Comparison of ENCODE assay signal across 8 cellular contexts in the genomic region with DNA sequence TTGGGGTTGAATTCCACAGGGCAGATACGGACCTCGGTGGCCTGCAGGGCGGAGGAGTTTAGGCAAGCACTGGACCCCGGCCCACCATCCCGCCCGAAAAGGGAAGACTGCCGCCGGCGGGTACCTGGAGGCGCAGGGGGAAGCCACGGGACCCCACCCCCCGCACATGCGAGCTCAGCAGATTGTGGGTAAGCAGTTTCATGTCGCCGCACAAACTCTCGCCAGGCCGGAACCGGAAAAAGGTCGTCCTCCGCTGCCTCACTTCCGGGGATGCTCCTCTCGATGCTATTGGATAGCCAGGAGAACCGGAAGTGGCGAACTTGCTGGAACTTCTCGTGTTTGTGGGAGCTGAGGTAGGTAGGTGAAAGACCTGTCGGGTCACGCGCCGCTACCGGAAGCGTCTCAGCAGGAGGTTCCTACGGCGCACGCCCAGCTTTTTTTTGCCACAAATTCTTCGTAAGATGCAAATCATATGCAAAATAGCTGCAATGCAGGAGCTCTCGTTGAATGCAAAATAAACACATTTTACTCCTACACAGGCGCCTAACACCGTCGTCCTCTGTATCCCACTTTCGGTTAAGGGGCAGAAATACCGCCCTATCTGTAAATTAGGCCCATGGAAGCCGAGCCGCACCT. TPM values are rescaled to one million over a fixed set of nuclear protein-coding genes. Genes with fewer than 3 reads are reported as not detected.
DNase-seq lines count a peak whose midpoint lies in the region; ATAC-seq and TF ChIP-seq lines count a peak whose summit lies in the region.

A gene (minus strand): TSS at position 235 of the 636 bp plus-strand sequence. CDS start 33 bp downstream, at position 202.

- no peaks in the 10 kb centered on the region for H3K27me3 Mint-ChIP-seq in activated T-cell treated with anti-CD3 and anti-CD28 coated beads, Interleukin-2, amount 50 U/mL, for 24 hours

- peaks cover 47% of the 10 kb centered on the region for H3K4me1 Mint-ChIP-seq in activated T-cell treated with anti-CD3 and anti-CD28 coated beads, Interleukin-2, amount 50 U/mL, for 24 hours (ENCODE audit: low read depth)

- peak within 1 kb of the TSS; percentile 98 for H3K27ac Mint-ChIP-seq in activated T-cell treated with anti-CD3 and anti-CD28 coated beads, Interleukin-2, amount 50 U/mL, for 24 hours

- TF ChIP-seq POLR2A in erythroblast (IDR thresholded peaks at IDR 0.05; ENCODE audit: low read length), result peak; percentile 91

- DNase-seq in DMS114 treated with DMSO at 0.1 percent for 48 hours (lab: John Stamatoyannopoulos, UW; ENCODE audit: unreplicated experiment) (peak; percentile 96), KBM-7 (peak; percentile 98), erythroblast (lab: John Stamatoyannopoulos, UW) (peak; percentile 96 to 98)
- peak; percentile 93 for DNase-seq in activated T-cell treated with anti-CD3 and anti-CD28 coated beads, Interleukin-2, amount 50 U/mL, for 24 hours
- peak; percentile 93 for DNase-seq in stimulated activated CD8-positive, alpha-beta memory T cell treated with anti-CD3 and anti-CD28 coated beads, Interleukin-7, amount 100 ng/mL, for 24 hours (ENCODE audit: low read depth)

- H3K4me3 Mint-ChIP-seq in activated T-cell treated with anti-CD3 and anti-CD28 coated beads, Interleukin-2, amount 50 U/mL, for 24 hours, result peak within 1 kb of the TSS; percentile 98

- H3K36me3 ChIP-seq in mucosa of stomach (ENCODE audit: control insufficient read depth, insufficient read depth, low read length), result peaks cover 18% of the 10 kb centered on the region

- peak; percentile 49 for ATAC-seq in GM21576 (IDR thresholded peaks at IDR 0.05; ENCODE audit: unreplicated experiment)

- peaks cover 75% of the 10 kb centered on the region for H3K36me3 Mint-ChIP-seq in activated T-cell treated with anti-CD3 and anti-CD28 coated beads, Interleukin-2, amount 50 U/mL, for 24 hours (ENCODE audit: low read depth)

- no peaks in the 10 kb centered on the region for H3K9me3 ChIP-seq in mucosa of stomach (ENCODE audit: control insufficient read depth, low read length)

- H3K9me3 Mint-ChIP-seq in activated T-cell treated with anti-CD3 and anti-CD28 coated beads, Interleukin-2, amount 50 U/mL, for 24 hours, result no peaks in the 10 kb centered on the region

- H3K9ac ChIP-seq in mucosa of stomach (ENCODE audit: low read length), result peak within 1 kb of the TSS; percentile 86

- H3K4me3 ChIP-seq in mucosa of stomach (ENCODE audit: low read length), result peak within 1 kb of the TSS; percentile 75

- H3K4me1 ChIP-seq in mucosa of stomach (ENCODE audit: control insufficient read depth, insufficient read depth, low read length), result peaks cover 41% of the 10 kb centered on the region

- in situ Hi-C loops in KBM-7 (cut with MboI; ENCODE audit: low pct_unique_long_range_greater_than_20kb, low sequenced_read_pairs), result no loop called here

- no peaks in the 10 kb centered on the region for H3K27me3 ChIP-seq in mucosa of stomach (ENCODE audit: control insufficient read depth, insufficient read depth, low read length)

TF ChIP-seq in PFSK-1, 5 proteins besides CTCF, POLR2A, EP300 and RAD21:
- TF ChIP-seq SIN3A (IDR thresholded peaks at IDR 0.05; ENCODE audit: borderline replicate concordance, insufficient read depth, low read length), result peak; percentile 70; the same call in 1 of the 2 replicates
- TF ChIP-seq TAF1 (IDR thresholded peaks at IDR 0.05; ENCODE audit: borderline replicate concordance, insufficient read depth, low read length), result peak; percentile 74; the same call in 1 of the 2 replicates
- TF ChIP-seq FOXP2 (optimal IDR thresholded peaks at IDR 0.05; ENCODE audit: borderline replicate concordance, extremely low read depth, extremely low read length, insufficient read depth), result no peak
- peak; percentile 69; the same call in 1 of the 2 replicates for TF ChIP-seq POLR2AphosphoS5 (IDR thresholded peaks at IDR 0.05; ENCODE audit: low read depth, low read length)
- TF ChIP-seq, protein P1, sequence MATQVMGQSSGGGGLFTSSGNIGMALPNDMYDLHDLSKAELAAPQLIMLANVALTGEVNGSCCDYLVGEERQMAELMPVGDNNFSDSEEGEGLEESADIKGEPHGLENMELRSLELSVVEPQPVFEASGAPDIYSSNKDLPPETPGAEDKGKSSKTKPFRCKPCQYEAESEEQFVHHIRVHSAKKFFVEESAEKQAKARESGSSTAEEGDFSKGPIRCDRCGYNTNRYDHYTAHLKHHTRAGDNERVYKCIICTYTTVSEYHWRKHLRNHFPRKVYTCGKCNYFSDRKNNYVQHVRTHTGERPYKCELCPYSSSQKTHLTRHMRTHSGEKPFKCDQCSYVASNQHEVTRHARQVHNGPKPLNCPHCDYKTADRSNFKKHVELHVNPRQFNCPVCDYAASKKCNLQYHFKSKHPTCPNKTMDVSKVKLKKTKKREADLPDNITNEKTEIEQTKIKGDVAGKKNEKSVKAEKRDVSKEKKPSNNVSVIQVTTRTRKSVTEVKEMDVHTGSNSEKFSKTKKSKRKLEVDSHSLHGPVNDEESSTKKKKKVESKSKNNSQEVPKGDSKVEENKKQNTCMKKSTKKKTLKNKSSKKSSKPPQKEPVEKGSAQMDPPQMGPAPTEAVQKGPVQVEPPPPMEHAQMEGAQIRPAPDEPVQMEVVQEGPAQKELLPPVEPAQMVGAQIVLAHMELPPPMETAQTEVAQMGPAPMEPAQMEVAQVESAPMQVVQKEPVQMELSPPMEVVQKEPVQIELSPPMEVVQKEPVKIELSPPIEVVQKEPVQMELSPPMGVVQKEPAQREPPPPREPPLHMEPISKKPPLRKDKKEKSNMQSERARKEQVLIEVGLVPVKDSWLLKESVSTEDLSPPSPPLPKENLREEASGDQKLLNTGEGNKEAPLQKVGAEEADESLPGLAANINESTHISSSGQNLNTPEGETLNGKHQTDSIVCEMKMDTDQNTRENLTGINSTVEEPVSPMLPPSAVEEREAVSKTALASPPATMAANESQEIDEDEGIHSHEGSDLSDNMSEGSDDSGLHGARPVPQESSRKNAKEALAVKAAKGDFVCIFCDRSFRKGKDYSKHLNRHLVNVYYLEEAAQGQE (IDR thresholded peaks at IDR 0.05; ENCODE audit: insufficient read depth in 1 of 2, low read depth in 2 of 2, low read length in 2 of 2), result no peak
TF ChIP-seq in PFSK-1: peak in this region for 3.

RNA-seq across cellular contexts. Expression of the gene that starts here (rescaled TPM):
- polyA plus RNA-seq in PFSK-1 (2012; ENCODE audit: insufficient read length, low read depth), result 224 TPM

Comparison
In these comparisons a context has a peak if more than half of its experiments do, and no peak if none do; other contexts are left out.
1. Peak in every context shown above with its lines: DNase-seq, ATAC-seq and H3K4me3 ChIP-seq.